Comparison of ENCODE assay signal across 1 cellular context in genomic region chr1:16005597-16005996, GRCh38.
TF ChIP-seq lines count a peak whose summit lies in the region.

No MANE protein-coding gene starts in this region.

TF ChIP-seq in HEK293, 187 proteins besides CTCF, POLR2A, EP300 and RAD21 (continued from another document):
- TF ChIP-seq PRDM10 (tag by site-specific recombination; IDR thresholded peaks at IDR 0.05): peak; percentile 88
